In genomic region chr4:9765091-9765490, GRCh38 we compare ENCODE assay signal across 10 cellular contexts. TPM values are rescaled to one million over a fixed set of nuclear protein-coding genes. Genes with fewer than 3 reads are reported as not detected.
DNase-seq lines count a peak whose midpoint lies in the region; ATAC-seq and TF ChIP-seq lines count a peak whose summit lies in the region.
"Had no signal": no experiment of that assay in that cellular context is flagged by ENCODE, and none has a peak within 500 bp of the region (broad histone marks: within the 10 kb centered on the region; RNA-seq: fewer than 3 reads in every experiment).

No MANE protein-coding gene starts in this region.

- no peak overlapping the region for H3K4me3 Mint-ChIP-seq in endothelial cell (ENCODE audit: unreplicated experiment)
- H3K4me3 Mint-ChIP-seq: CD4-positive, alpha-beta T cell had no signal

- H3K9me3 Mint-ChIP-seq in endothelial cell (ENCODE audit: unreplicated experiment), result no peaks in the 10 kb centered on the region
- H3K9me3 Mint-ChIP-seq: CD4-positive, alpha-beta T cell had no signal

- no peaks in the 10 kb centered on the region for H3K9me2 ChIP-seq in MM.1S (replicated peaks; ENCODE audit: insufficient read depth, low read length)

- no peaks in the 10 kb centered on the region for H3F3A ChIP-seq in MM.1S (ENCODE audit: insufficient read depth, low read length)

- peaks cover 8% of the 10 kb centered on the region for H3K27me3 Mint-ChIP-seq in endothelial cell (ENCODE audit: unreplicated experiment)

- no peaks in the 10 kb centered on the region for H3K27me3 ChIP-seq in MM.1S (replicated peaks; ENCODE audit: insufficient read depth, low read length)
- peaks cover 0 to 6% (median 0%) of the 10 kb centered on the region in 3 donors for H3K27me3 ChIP-seq in psoas muscle (ENCODE audit: insufficient read depth in 3 of 3, low read length in 2 of 3)

- no peak overlapping the region for H3K27ac ChIP-seq in MM.1S (ENCODE audit: low read length)
- H3K27ac ChIP-seq in psoas muscle, result no peak overlapping the region

- intact Hi-C loops in psoas muscle (cut with DNase I), result loop anchor here (10.0 kb wide), 3 partner anchors 160 to 640 kb away; no protein-coding TSS in a partner anchor

- H3K9ac ChIP-seq in MM.1S (ENCODE audit: low read length), result no peak overlapping the region

- H3K9me3 ChIP-seq in MM.1S (replicated peaks; ENCODE audit: insufficient read depth, low read length), result no peaks in the 10 kb centered on the region
- H3K9me3 ChIP-seq in psoas muscle, result no peaks in the 10 kb centered on the region

- no peak overlapping the region for H3K4me3 ChIP-seq in MM.1S (ENCODE audit: low read length)
- H3K4me3 ChIP-seq in psoas muscle, result no peak overlapping the region

- no peaks in the 10 kb centered on the region for H3K4me1 ChIP-seq in MM.1S (ENCODE audit: low read length)
- no peaks in the 10 kb centered on the region for H3K4me1 ChIP-seq in psoas muscle

- no peak overlapping the region for H3K4me2 ChIP-seq in MM.1S (ENCODE audit: low read depth, low read length)

- H2AFZ ChIP-seq in MM.1S (ENCODE audit: low read length), result no peak overlapping the region

- H3K27ac Mint-ChIP-seq in endothelial cell (ENCODE audit: unreplicated experiment), result no peak overlapping the region
- H3K27ac Mint-ChIP-seq: CD4-positive, alpha-beta T cell had no signal

- H3K79me2 ChIP-seq in MM.1S (ENCODE audit: low read length), result no peaks in the 10 kb centered on the region

- H3K4me1 Mint-ChIP-seq in endothelial cell (ENCODE audit: unreplicated experiment), result no peaks in the 10 kb centered on the region

- DNase-seq in NCI-H82 (lab: John Stamatoyannopoulos, UW) (peak; percentile 12), NCI-H82 treated with DMSO at 0.1 percent for 48 hours (lab: John Stamatoyannopoulos, UW; ENCODE audit: unreplicated experiment) (no peak), MM.1S (peak; percentile 32), endothelial cell (ENCODE audit: low spot score) (peak; percentile 62), psoas muscle (no peak), HuH-7.5 (ENCODE audit: low spot score) (no peak), KG1 (lab: John Stamatoyannopoulos, UW) (no peak)
- DNase-seq in stimulated activated naive CD4-positive, alpha-beta T cell (lab: John Stamatoyannopoulos, UW), result no peak
- DNase-seq: CD4-positive, alpha-beta T cell had no signal

- H3K36me3 ChIP-seq in MM.1S (replicated peaks; ENCODE audit: insufficient read depth, low read length) (no peaks in the 10 kb centered on the region), psoas muscle (ENCODE audit: insufficient read depth in 1 of 2, low read depth in 1 of 2) (no peaks in the 10 kb centered on the region)

- no peak for ATAC-seq in psoas muscle

- no peaks in the 10 kb centered on the region for H3K36me3 Mint-ChIP-seq in endothelial cell (ENCODE audit: low read depth, unreplicated experiment)

- no peaks in the 10 kb centered on the region for H4K20me1 ChIP-seq in MM.1S (ENCODE audit: insufficient read depth, low read length)

- peak; percentile 62 for TF ChIP-seq CTCF in MM.1S (IDR thresholded peaks at IDR 0.05; ENCODE audit: low read length)
- TF ChIP-seq CTCF in endothelial cell (IDR thresholded peaks at IDR 0.05; ENCODE audit: unreplicated experiment), result peak; percentile 65
- TF ChIP-seq CTCF in psoas muscle (IDR thresholded peaks at IDR 0.05), result peak; percentile 21

- WGBS in psoas muscle, 3 donors, result 34 to 53% (median 36%) methylated on average over 9 of the region's 9 CpGs

RNA-seq across cellular contexts. Expression of gene DRD5, which starts 16.3 kb away (rescaled TPM):
- total RNA-seq in endothelial cell (ENCODE audit: unreplicated experiment) (not detected), psoas muscle (not detected)
- polyA plus RNA-seq in psoas muscle, result not detected
- total RNA-seq: CD4-positive, alpha-beta T cell; LHCN-M2 had no signal

Comparison
In these comparisons a context has a peak if more than half of its experiments do, and no peak if none do; other contexts are left out.
1. DNase-seq: peak in NCI-H82 (single experiment), MM.1S (single experiment) and endothelial cell (single experiment); none in NCI-H82 treated with DMSO at 0.1 percent for 48 hours (single experiment), psoas muscle (0 of 2), HuH-7.5 (single experiment), KG1 (single experiment) and stimulated activated naive CD4-positive, alpha-beta T cell (0 of 6).
2. Peak in every context shown above with its lines, with median percentiles within 50 percentile points of each other: CTCF ChIP-seq.